In genomic region chr9:12462861-12463260, GRCh38 we compare ENCODE assay signal across 31 cellular contexts.
"Had no signal": no experiment of that assay in that cellular context is flagged by ENCODE, and none has a peak within 500 bp of the region (broad histone marks: within the 10 kb centered on the region; RNA-seq: fewer than 3 reads in every experiment).

No MANE protein-coding gene starts in this region.

- ATAC-seq: natural killer cell; psoas muscle; right cardiac atrium; sciatic nerve; stimulated activated memory B cell treated with anti-CD40 and anti-IgM and Interleukin-4, amounts not matched to agents 10 μg/mL and 1 μg/mL and 100 μg/mL, for 72 hours; stimulated activated naive CD8-positive, alpha-beta T cell treated with anti-CD3 and anti-CD28 coated beads, Interleukin-15, amount 100 ng/mL, for 72 hours; stimulated activated naive CD8-positive, alpha-beta T cell treated with anti-CD3 and anti-CD28 coated beads, Interleukin-15, Interleukin-2, amounts not matched to agents 100 U/mL and 50 U/mL, for 24 hours; upper lobe of right lung had no signal

- H3K79me2 ChIP-seq: parathyroid adenoma had no signal

- H3K4me1 Mint-ChIP-seq: natural killer cell; stimulated activated memory B cell treated with anti-CD40 and anti-IgM and Interleukin-4, amounts not matched to agents 10 μg/mL and 1 μg/mL and 100 μg/mL, for 72 hours; stimulated activated naive CD8-positive, alpha-beta T cell treated with anti-CD3 and anti-CD28 coated beads, Interleukin-15, amount 100 ng/mL, for 72 hours had no signal

- H3K4me1 ChIP-seq: parathyroid adenoma, psoas muscle, spleen, suprapubic skin, testis, tibial artery, transverse colon, upper lobe of right lung, uterus had no signal

- H3K36me3 ChIP-seq: neural progenitor cell, ovary, spleen, suprapubic skin, tibial artery, transverse colon, upper lobe of right lung, uterus had no signal

- H2AFZ ChIP-seq: parathyroid adenoma had no signal

- H3K4me2 ChIP-seq: smooth muscle cell had no signal

- H3K4me3 Mint-ChIP-seq: natural killer cell; nephron; neural progenitor cell; stimulated activated memory B cell treated with anti-CD40 and anti-IgM and Interleukin-4, amounts not matched to agents 10 μg/mL and 1 μg/mL and 100 μg/mL, for 72 hours; stimulated activated naive CD8-positive, alpha-beta T cell treated with anti-CD3 and anti-CD28 coated beads, Interleukin-15, amount 100 ng/mL, for 72 hours; type B pancreatic cell had no signal

- H3K4me3 ChIP-seq: neural progenitor cell, ovary, psoas muscle, skin epidermis, smooth muscle cell, spleen, suprapubic skin, testis, tibial artery, transverse colon, upper lobe of right lung, uterus had no signal

- H3K27me3 Mint-ChIP-seq: progenitor cell of endocrine pancreas; stimulated activated memory B cell treated with anti-CD40 and anti-IgM and Interleukin-4, amounts not matched to agents 10 μg/mL and 1 μg/mL and 100 μg/mL, for 72 hours; stimulated activated naive CD8-positive, alpha-beta T cell treated with anti-CD3 and anti-CD28 coated beads, Interleukin-15, amount 100 ng/mL, for 72 hours had no signal

- H3K9me3 Mint-ChIP-seq: nephron, neural progenitor cell, type B pancreatic cell had no signal

- H3K27me3 ChIP-seq: neural progenitor cell, ovary, spleen, suprapubic skin, testis, tibial artery, transverse colon, upper lobe of right lung, uterus had no signal

- H3K9ac ChIP-seq: neural progenitor cell, parathyroid adenoma had no signal

- DNase-seq: natural killer cell; occipital lobe; ovary; posterior cingulate gyrus; psoas muscle; right cardiac atrium; spleen; stimulated activated CD4-positive, alpha-beta T cell treated with anti-CD3 and anti-CD28 coated beads, Interleukin-12 subunit alpha, Interleukin-12 subunit beta, amount 100 ng/mL, for 4 hours; stimulated activated CD4-positive, alpha-beta T cell treated with anti-CD3 and anti-CD28 coated beads, Interleukin-1b, Interleukin-23, amount 100 ng/mL, for 48 hours; stimulated activated CD4-positive, alpha-beta T cell treated with anti-CD3 and anti-CD28 coated beads, Interleukin-4, amount 100 ng/mL, for 1 hour; stimulated activated CD4-positive, alpha-beta T cell treated with anti-CD3 and anti-CD28 coated beads, Interleukin-4, amount 100 ng/mL, for 4 hours; stimulated activated CD8-positive, alpha-beta memory T cell treated with anti-CD3 and anti-CD28 coated beads, Interleukin-4, amount 100 ng/mL, for 48 hours; stimulated activated naive CD4-positive, alpha-beta T cell; stimulated activated naive CD8-positive, alpha-beta T cell treated with anti-CD3 and anti-CD28 coated beads, Interleukin-15, amount 100 ng/mL, for 72 hours; stimulated activated naive CD8-positive, alpha-beta T cell treated with anti-CD3 and anti-CD28 coated beads, Interleukin-15, Interleukin-2, amounts not matched to agents 100 U/mL and 50 U/mL, for 24 hours; substantia nigra; testis; tibial artery; transverse colon; upper lobe of right lung; uterus had no signal

- H3K27ac ChIP-seq: neural progenitor cell, ovary, parathyroid adenoma, psoas muscle, skin epidermis, spleen, suprapubic skin, testis, tibial artery, transverse colon, upper lobe of right lung, uterus had no signal

- H3K27ac Mint-ChIP-seq: natural killer cell; neural progenitor cell; stimulated activated memory B cell treated with anti-CD40 and anti-IgM and Interleukin-4, amounts not matched to agents 10 μg/mL and 1 μg/mL and 100 μg/mL, for 72 hours had no signal

- H3K9me3 ChIP-seq: ovary, psoas muscle, spleen, suprapubic skin, testis, tibial artery, transverse colon, upper lobe of right lung, uterus had no signal

- H3K36me3 Mint-ChIP-seq: natural killer cell; neural progenitor cell; stimulated activated memory B cell treated with anti-CD40 and anti-IgM and Interleukin-4, amounts not matched to agents 10 μg/mL and 1 μg/mL and 100 μg/mL, for 72 hours; type B pancreatic cell had no signal
